1 cellular context compared by ENCODE assay signal in the genomic region with DNA sequence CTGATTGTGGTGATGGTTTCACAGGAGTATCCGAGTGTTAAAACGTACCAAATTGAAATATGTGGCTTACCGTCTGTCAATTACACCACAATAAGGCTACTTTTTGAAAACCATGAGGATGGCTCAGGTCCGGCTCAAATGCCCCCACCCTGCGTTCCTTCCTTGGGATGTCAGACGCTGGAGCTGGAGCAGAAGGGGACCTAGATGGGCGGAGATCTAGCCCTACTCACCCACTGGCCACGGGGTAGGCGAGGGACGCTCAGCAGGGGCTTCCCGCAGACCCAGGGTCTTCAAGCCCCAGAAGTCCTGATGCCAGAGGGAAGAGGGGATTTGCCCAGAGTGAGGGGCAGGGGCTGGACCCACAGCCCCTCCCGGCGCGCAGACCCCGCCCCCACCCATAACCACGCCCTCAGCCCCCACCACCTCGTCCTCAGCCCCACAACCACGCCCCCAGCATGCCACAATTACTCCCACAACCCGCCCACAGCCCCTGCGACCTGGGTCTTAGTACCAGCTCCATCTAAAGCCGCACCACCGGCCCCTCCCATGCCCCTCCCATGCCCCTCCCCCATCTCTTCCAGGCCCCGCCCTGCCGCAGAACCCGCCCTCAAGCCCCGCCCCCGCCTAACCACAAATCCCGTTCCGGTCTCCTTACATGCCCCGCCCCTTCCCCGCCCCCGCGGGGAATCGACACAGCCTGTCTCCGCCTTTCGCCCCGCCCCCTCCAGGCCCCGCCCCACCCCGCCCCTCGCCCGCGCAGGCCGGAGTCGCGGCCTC.
TF ChIP-seq lines count a peak whose summit lies in the region.

A gene with protein sequence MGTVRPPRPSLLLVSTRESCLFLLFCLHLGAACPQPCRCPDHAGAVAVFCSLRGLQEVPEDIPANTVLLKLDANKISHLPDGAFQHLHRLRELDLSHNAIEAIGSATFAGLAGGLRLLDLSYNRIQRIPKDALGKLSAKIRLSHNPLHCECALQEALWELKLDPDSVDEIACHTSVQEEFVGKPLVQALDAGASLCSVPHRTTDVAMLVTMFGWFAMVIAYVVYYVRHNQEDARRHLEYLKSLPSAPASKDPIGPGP (plus strand): TSS at position 764 of the 777 bp plus-strand sequence. CDS start 1,135 bp downstream, outside the sequence.

TF ChIP-seq in SK-N-SH, 30 proteins besides CTCF, POLR2A, EP300 and RAD21 (continued from another document):
- TF ChIP-seq, protein P1, sequence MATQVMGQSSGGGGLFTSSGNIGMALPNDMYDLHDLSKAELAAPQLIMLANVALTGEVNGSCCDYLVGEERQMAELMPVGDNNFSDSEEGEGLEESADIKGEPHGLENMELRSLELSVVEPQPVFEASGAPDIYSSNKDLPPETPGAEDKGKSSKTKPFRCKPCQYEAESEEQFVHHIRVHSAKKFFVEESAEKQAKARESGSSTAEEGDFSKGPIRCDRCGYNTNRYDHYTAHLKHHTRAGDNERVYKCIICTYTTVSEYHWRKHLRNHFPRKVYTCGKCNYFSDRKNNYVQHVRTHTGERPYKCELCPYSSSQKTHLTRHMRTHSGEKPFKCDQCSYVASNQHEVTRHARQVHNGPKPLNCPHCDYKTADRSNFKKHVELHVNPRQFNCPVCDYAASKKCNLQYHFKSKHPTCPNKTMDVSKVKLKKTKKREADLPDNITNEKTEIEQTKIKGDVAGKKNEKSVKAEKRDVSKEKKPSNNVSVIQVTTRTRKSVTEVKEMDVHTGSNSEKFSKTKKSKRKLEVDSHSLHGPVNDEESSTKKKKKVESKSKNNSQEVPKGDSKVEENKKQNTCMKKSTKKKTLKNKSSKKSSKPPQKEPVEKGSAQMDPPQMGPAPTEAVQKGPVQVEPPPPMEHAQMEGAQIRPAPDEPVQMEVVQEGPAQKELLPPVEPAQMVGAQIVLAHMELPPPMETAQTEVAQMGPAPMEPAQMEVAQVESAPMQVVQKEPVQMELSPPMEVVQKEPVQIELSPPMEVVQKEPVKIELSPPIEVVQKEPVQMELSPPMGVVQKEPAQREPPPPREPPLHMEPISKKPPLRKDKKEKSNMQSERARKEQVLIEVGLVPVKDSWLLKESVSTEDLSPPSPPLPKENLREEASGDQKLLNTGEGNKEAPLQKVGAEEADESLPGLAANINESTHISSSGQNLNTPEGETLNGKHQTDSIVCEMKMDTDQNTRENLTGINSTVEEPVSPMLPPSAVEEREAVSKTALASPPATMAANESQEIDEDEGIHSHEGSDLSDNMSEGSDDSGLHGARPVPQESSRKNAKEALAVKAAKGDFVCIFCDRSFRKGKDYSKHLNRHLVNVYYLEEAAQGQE (IDR thresholded peaks at IDR 0.05; ENCODE audit: low read depth, low read length), result no peak
- TF ChIP-seq MXI1 (IDR thresholded peaks at IDR 0.05; ENCODE audit: low read depth, low read length) (no peak), FOXM1 (IDR thresholded peaks at IDR 0.05; ENCODE audit: low read depth) (no peak), RCOR1 (IDR thresholded peaks at IDR 0.05; ENCODE audit: low read length) (no peak), CHD2 (IDR thresholded peaks at IDR 0.05; ENCODE audit: low read length, partially characterized antibody) (no peak), NRF1 (IDR thresholded peaks at IDR 0.05; ENCODE audit: low read depth, low read length) (no peak), EZH2phosphoT487 (IDR thresholded peaks at IDR 0.05; ENCODE audit: borderline replicate concordance, low read depth) (no peak)
- TF ChIP-seq, protein P2, sequence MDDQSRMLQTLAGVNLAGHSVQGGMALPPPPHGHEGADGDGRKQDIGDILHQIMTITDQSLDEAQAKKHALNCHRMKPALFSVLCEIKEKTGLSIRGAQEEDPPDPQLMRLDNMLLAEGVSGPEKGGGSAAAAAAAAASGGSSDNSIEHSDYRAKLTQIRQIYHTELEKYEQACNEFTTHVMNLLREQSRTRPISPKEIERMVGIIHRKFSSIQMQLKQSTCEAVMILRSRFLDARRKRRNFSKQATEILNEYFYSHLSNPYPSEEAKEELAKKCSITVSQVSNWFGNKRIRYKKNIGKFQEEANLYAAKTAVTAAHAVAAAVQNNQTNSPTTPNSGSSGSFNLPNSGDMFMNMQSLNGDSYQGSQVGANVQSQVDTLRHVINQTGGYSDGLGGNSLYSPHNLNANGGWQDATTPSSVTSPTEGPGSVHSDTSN (IDR thresholded peaks at IDR 0.05), result no peak
- TF ChIP-seq, protein P3, sequence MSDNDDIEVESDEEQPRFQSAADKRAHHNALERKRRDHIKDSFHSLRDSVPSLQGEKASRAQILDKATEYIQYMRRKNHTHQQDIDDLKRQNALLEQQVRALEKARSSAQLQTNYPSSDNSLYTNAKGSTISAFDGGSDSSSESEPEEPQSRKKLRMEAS (IDR thresholded peaks at IDR 0.05; ENCODE audit: low read depth), result no peak
